In the genomic region with DNA sequence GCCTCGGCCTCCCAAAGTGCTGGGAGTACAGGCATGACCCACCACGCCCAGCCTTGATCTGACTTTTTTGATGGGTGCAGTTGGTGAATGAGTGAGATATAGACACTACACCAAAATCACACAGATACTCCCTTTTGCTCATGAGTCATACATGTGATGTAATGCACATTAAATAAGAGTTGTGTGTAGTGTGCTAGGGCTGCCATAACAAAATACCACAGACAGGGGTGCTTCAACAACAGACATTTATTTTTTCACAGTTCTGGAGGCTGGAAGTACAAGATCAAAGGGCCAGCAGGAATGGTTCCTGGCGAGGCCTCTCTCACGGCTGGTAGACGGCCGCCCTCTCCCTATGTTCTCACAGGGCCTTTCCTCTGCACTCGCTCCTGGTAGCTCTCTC, we compare ENCODE assay signal across 1 cellular context.
TF ChIP-seq lines count a peak whose summit lies in the region.

No MANE protein-coding gene starts in this region.

TF ChIP-seq in IMR-90, 13 proteins besides CTCF, POLR2A, EP300 and RAD21 (continued from another document):
- TF ChIP-seq, protein P1, sequence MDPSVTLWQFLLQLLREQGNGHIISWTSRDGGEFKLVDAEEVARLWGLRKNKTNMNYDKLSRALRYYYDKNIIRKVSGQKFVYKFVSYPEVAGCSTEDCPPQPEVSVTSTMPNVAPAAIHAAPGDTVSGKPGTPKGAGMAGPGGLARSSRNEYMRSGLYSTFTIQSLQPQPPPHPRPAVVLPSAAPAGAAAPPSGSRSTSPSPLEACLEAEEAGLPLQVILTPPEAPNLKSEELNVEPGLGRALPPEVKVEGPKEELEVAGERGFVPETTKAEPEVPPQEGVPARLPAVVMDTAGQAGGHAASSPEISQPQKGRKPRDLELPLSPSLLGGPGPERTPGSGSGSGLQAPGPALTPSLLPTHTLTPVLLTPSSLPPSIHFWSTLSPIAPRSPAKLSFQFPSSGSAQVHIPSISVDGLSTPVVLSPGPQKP (IDR thresholded peaks at IDR 0.05; ENCODE audit: borderline replicate concordance, low read depth, low read length): no peak
- no peak for TF ChIP-seq MAFK (IDR thresholded peaks at IDR 0.05; ENCODE audit: low read depth, low read length)
- no peak for TF ChIP-seq BHLHE40 (IDR thresholded peaks at IDR 0.05; ENCODE audit: low read depth, low read length)
- TF ChIP-seq RCOR1 (IDR thresholded peaks at IDR 0.05; ENCODE audit: insufficient replicate concordance, low read length): no peak
- no peak for TF ChIP-seq RFX5 (IDR thresholded peaks at IDR 0.05; ENCODE audit: low read depth, low read length)
- TF ChIP-seq NFE2L2 (IDR thresholded peaks at IDR 0.05; ENCODE audit: low read depth, low read length): no peak
- TF ChIP-seq MXI1 (IDR thresholded peaks at IDR 0.05; ENCODE audit: borderline replicate concordance, low read depth, low read length): no peak
